Comparison of ENCODE assay signal across 1 cellular context in the genomic region with DNA sequence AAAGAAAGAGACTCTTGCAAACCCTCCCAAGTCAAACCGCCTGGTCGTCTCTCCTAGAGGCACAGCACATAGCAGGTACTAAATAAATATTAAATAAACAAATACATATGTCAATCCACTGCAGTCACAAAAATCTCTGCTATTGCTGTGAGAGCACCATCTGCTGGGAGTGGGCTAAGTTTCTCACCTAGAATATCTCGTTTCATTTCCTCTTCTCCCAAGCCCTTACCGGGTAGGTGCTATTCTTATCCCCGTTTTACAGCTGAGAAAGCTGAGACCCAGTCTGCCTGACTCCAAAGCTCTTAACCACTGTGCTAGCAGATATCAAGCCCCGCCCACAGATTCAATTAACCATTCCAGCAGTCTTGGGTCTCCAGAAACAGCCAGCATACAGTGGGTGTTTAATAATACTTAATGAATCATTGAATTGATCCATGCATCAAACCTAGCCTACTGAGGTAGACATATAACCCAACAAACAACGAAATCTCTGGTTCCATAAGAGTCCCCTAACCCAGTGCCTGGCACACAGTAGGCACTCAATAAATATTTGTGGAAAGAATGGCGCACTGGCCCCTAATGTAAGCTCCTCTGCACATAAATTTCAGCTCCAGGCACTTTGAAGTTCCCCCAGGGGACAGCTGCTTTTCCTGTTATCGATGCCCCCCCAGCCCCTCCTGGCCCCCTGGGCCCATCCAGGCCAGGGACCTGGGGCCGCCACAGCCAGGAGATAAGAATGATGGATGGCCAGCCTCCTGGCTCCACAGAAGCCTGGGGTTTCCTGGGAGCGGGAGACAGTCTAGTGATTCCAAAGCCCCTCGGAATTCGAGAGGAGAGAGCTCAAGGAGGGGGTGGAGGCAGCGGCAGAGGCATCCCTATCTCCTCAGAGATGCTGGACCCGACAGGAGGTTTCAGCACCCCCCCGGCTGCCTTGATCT.
TF ChIP-seq lines count a peak whose summit lies in the region.

No MANE protein-coding gene starts in this region.

TF ChIP-seq in GM12878, 131 proteins besides CTCF, POLR2A, EP300 and RAD21 (continued from another document):
- TF ChIP-seq, protein P1, sequence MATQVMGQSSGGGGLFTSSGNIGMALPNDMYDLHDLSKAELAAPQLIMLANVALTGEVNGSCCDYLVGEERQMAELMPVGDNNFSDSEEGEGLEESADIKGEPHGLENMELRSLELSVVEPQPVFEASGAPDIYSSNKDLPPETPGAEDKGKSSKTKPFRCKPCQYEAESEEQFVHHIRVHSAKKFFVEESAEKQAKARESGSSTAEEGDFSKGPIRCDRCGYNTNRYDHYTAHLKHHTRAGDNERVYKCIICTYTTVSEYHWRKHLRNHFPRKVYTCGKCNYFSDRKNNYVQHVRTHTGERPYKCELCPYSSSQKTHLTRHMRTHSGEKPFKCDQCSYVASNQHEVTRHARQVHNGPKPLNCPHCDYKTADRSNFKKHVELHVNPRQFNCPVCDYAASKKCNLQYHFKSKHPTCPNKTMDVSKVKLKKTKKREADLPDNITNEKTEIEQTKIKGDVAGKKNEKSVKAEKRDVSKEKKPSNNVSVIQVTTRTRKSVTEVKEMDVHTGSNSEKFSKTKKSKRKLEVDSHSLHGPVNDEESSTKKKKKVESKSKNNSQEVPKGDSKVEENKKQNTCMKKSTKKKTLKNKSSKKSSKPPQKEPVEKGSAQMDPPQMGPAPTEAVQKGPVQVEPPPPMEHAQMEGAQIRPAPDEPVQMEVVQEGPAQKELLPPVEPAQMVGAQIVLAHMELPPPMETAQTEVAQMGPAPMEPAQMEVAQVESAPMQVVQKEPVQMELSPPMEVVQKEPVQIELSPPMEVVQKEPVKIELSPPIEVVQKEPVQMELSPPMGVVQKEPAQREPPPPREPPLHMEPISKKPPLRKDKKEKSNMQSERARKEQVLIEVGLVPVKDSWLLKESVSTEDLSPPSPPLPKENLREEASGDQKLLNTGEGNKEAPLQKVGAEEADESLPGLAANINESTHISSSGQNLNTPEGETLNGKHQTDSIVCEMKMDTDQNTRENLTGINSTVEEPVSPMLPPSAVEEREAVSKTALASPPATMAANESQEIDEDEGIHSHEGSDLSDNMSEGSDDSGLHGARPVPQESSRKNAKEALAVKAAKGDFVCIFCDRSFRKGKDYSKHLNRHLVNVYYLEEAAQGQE (IDR thresholded peaks at IDR 0.05; ENCODE audit: low read depth, low read length) = no peak
- TF ChIP-seq ZNF622 (IDR thresholded peaks at IDR 0.05) = no peak
- peak; percentile 61; the same call in 1 of the 2 replicates for TF ChIP-seq YY1 (IDR thresholded peaks at IDR 0.05; ENCODE audit: low read depth, low read length)
- TF ChIP-seq NFIC (IDR thresholded peaks at IDR 0.05; ENCODE audit: low read depth, low read length) = no peak
- peak; percentile 76; the same call in 1 of the 2 replicates for TF ChIP-seq SMC3 (IDR thresholded peaks at IDR 0.05; ENCODE audit: borderline replicate concordance, low read length)
- TF ChIP-seq MYC (IDR thresholded peaks at IDR 0.05; ENCODE audit: insufficient read depth, insufficient read length, insufficient replicate concordance, low read length, severe bottlenecking) = no peak
- TF ChIP-seq, protein P2, sequence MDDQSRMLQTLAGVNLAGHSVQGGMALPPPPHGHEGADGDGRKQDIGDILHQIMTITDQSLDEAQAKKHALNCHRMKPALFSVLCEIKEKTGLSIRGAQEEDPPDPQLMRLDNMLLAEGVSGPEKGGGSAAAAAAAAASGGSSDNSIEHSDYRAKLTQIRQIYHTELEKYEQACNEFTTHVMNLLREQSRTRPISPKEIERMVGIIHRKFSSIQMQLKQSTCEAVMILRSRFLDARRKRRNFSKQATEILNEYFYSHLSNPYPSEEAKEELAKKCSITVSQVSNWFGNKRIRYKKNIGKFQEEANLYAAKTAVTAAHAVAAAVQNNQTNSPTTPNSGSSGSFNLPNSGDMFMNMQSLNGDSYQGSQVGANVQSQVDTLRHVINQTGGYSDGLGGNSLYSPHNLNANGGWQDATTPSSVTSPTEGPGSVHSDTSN (IDR thresholded peaks at IDR 0.05; ENCODE audit: insufficient replicate concordance, low read depth, low read length) = no peak
- peak; percentile 43; the same call in 1 of the 2 replicates for TF ChIP-seq IRF4 (IDR thresholded peaks at IDR 0.05; ENCODE audit: low read depth, low read length)
- no peak for TF ChIP-seq CBX5 (IDR thresholded peaks at IDR 0.05; ENCODE audit: low read depth)
- TF ChIP-seq, protein P3, sequence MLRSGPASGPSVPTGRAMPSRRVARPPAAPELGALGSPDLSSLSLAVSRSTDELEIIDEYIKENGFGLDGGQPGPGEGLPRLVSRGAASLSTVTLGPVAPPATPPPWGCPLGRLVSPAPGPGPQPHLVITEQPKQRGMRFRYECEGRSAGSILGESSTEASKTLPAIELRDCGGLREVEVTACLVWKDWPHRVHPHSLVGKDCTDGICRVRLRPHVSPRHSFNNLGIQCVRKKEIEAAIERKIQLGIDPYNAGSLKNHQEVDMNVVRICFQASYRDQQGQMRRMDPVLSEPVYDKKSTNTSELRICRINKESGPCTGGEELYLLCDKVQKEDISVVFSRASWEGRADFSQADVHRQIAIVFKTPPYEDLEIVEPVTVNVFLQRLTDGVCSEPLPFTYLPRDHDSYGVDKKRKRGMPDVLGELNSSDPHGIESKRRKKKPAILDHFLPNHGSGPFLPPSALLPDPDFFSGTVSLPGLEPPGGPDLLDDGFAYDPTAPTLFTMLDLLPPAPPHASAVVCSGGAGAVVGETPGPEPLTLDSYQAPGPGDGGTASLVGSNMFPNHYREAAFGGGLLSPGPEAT (IDR thresholded peaks at IDR 0.05; ENCODE audit: low read depth) = 0 out of 2 replicates have a peak, but pooled peaks have one; percentile 24
- TF ChIP-seq DPF2 (IDR thresholded peaks at IDR 0.05) = peak; percentile 48; the same call in 1 of the 2 replicates
- TF ChIP-seq POU2F2 (IDR thresholded peaks at IDR 0.05; ENCODE audit: borderline replicate concordance, low read depth, low read length) = no peak
- no peak for TF ChIP-seq BHLHE40 (IDR thresholded peaks at IDR 0.05; ENCODE audit: borderline replicate concordance in 1 of 2, low read depth in 2 of 2, low read length in 1 of 2)
- TF ChIP-seq MXI1 (IDR thresholded peaks at IDR 0.05; ENCODE audit: low read depth, low read length) = no peak
- TF ChIP-seq CEBPB (IDR thresholded peaks at IDR 0.05; ENCODE audit: borderline replicate concordance in 1 of 2, low read depth in 2 of 2, low read length in 2 of 2) = no peak
- TF ChIP-seq, protein P4, sequence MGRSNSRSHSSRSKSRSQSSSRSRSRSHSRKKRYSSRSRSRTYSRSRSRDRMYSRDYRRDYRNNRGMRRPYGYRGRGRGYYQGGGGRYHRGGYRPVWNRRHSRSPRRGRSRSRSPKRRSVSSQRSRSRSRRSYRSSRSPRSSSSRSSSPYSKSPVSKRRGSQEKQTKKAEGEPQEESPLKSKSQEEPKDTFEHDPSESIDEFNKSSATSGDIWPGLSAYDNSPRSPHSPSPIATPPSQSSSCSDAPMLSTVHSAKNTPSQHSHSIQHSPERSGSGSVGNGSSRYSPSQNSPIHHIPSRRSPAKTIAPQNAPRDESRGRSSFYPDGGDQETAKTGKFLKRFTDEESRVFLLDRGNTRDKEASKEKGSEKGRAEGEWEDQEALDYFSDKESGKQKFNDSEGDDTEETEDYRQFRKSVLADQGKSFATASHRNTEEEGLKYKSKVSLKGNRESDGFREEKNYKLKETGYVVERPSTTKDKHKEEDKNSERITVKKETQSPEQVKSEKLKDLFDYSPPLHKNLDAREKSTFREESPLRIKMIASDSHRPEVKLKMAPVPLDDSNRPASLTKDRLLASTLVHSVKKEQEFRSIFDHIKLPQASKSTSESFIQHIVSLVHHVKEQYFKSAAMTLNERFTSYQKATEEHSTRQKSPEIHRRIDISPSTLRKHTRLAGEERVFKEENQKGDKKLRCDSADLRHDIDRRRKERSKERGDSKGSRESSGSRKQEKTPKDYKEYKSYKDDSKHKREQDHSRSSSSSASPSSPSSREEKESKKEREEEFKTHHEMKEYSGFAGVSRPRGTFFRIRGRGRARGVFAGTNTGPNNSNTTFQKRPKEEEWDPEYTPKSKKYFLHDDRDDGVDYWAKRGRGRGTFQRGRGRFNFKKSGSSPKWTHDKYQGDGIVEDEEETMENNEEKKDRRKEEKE (IDR thresholded peaks at IDR 0.05) = no peak
- no peak for TF ChIP-seq SIN3A (IDR thresholded peaks at IDR 0.05; ENCODE audit: low read depth, low read length)
